ENCODE assay signal across 11 cellular contexts in genomic region chr17:61393550-61393903, GRCh38. TPM values are rescaled to one million over a fixed set of nuclear protein-coding genes. Genes with fewer than 3 reads are reported as not detected.
DNase-seq lines count a peak whose midpoint lies in the region; TF ChIP-seq lines count a peak whose summit lies in the region.
"Had no signal": no experiment of that assay in that cellular context is flagged by ENCODE, and none has a peak within 500 bp of the region (broad histone marks: within the 10 kb centered on the region; RNA-seq: fewer than 3 reads in every experiment).

No MANE protein-coding gene starts in this region.

- no peak overlapping the region for H2BK5ac ChIP-seq in trophoblast cell (ENCODE audit: low read depth, low read length, poor library complexity)

- H3K4me2 ChIP-seq in trophoblast cell (ENCODE audit: low read length), result no peak overlapping the region

- no CpG with 5 or more reads among the region's 3 CpGs for WGBS in trophoblast cell (ENCODE audit: extremely low coverage, insufficient coverage, insufficient read length)

- no peak overlapping the region for H3K23ac ChIP-seq in trophoblast cell (ENCODE audit: low read length)

- peak overlapping the region; percentile 7 for H3K14ac ChIP-seq in trophoblast cell (ENCODE audit: low read length)

- peaks cover 48% of the 10 kb centered on the region for H3K4me1 Mint-ChIP-seq in nephron progenitor cell

- H3K27me3 Mint-ChIP-seq in nephron progenitor cell (ENCODE audit: low read depth, poor library complexity), result peaks cover 78% of the 10 kb centered on the region

- no peak overlapping the region for H2AFZ ChIP-seq in trophoblast cell (ENCODE audit: insufficient read depth, low read length, poor library complexity)

- H3K4me3 ChIP-seq in trophoblast cell (ENCODE audit: low read depth, low read length), result no peak overlapping the region
- H3K4me3 ChIP-seq: pancreas had no signal

- TF ChIP-seq CTCF in nephron progenitor cell (IDR thresholded peaks at IDR 0.05), result no peak

- no peaks in the 10 kb centered on the region for H3K79me1 ChIP-seq in trophoblast cell (ENCODE audit: low read length)

- H3K79me2 ChIP-seq in trophoblast cell (ENCODE audit: control insufficient read depth, insufficient read depth, low read length, poor library complexity), result no peaks in the 10 kb centered on the region

- H2AK5ac ChIP-seq in trophoblast cell (ENCODE audit: low read length), result no peak overlapping the region

- DNase-seq in NCI-H2107 treated with DMSO at 0.1 percent for 48 hours (lab: John Stamatoyannopoulos, UW; ENCODE audit: unreplicated experiment), result peak; percentile 22
- DNase-seq in NCI-H2107 (lab: John Stamatoyannopoulos, UW), result no peak
- DNase-seq in LHCN-M2 (ENCODE audit: low read depth), result peak; percentile 24
- peak; percentile 60 to 75 for DNase-seq in T47D (ENCODE audit: low read depth in 1 of 2, low spot score in 1 of 2)
- peak in 1 of 2 donors; percentile 28 for DNase-seq in trophoblast cell
- no peak for DNase-seq in SKM-1 treated with dmso at 0.1 percent for 144 hours (lab: John Stamatoyannopoulos, UW; ENCODE audit: unreplicated experiment)
- DNase-seq in nephron progenitor cell, result no peak
- no peak for DNase-seq in NCI-H526 (lab: John Stamatoyannopoulos, UW)
- DNase-seq: central memory CD4-positive, alpha-beta T cell had no signal

- peaks cover 32% of the 10 kb centered on the region for H3K27me3 ChIP-seq in trophoblast cell (ENCODE audit: insufficient read depth, low read length)

- in situ Hi-C loops in T47D (cut with HindIII; ENCODE audit: low pct_unique_long_range_greater_than_20kb, low sequenced_read_pairs), result no loop called here

- H3K18ac ChIP-seq in trophoblast cell (ENCODE audit: low read length), result no peak overlapping the region

- peak overlapping the region; percentile 0 for H2BK120ac ChIP-seq in trophoblast cell (ENCODE audit: insufficient read depth, low read length, poor library complexity)

- no peak overlapping the region for H4K8ac ChIP-seq in trophoblast cell (ENCODE audit: low read depth, low read length)

- peaks cover 22 to 30% of the 10 kb centered on the region in 2 experiments for H3K4me1 ChIP-seq in trophoblast cell (ENCODE audit: control insufficient read depth in 1 of 2, insufficient read depth in 2 of 2, low read length in 2 of 2)

- no peak overlapping the region for H3K4me3 Mint-ChIP-seq in nephron progenitor cell

- no peak overlapping the region for H2BK12ac ChIP-seq in trophoblast cell (ENCODE audit: low read length)

- no peak overlapping the region for H4K12ac ChIP-seq in trophoblast cell (ENCODE audit: low read depth, low read length)

- no peak overlapping the region for H3K4ac ChIP-seq in trophoblast cell (ENCODE audit: low read depth, low read length)

- no peaks in the 10 kb centered on the region for H3K9me3 Mint-ChIP-seq in nephron progenitor cell

- H3K9ac ChIP-seq in trophoblast cell (ENCODE audit: low read length), result no peak overlapping the region

- H3K27ac Mint-ChIP-seq in nephron progenitor cell, result no peak overlapping the region

- H3K36me3 ChIP-seq in trophoblast cell (ENCODE audit: control insufficient read depth in 1 of 2, insufficient read depth in 2 of 2, low read length in 2 of 2), result no peaks in the 10 kb centered on the region
- H3K36me3 ChIP-seq: pancreas had no signal

- H3K36me3 Mint-ChIP-seq in nephron progenitor cell (ENCODE audit: low read depth), result no peaks in the 10 kb centered on the region

- H3K9me3 ChIP-seq in trophoblast cell (ENCODE audit: insufficient read depth, low read depth, low read length), result peaks cover 5% of the 10 kb centered on the region
- H3K9me3 ChIP-seq: pancreas had no signal

- H4K91ac ChIP-seq in trophoblast cell (ENCODE audit: low read depth, low read length), result peak overlapping the region; percentile 47

- no peak overlapping the region for H3K27ac ChIP-seq in trophoblast cell (ENCODE audit: low read depth, low read length)
- H3K27ac ChIP-seq: HL-60, pancreas had no signal

RNA-seq across cellular contexts. Expression of gene TBX2, which starts 6.1 kb away (rescaled TPM):
- total RNA-seq in LHCN-M2 (2014; rRNA removed), result 5.6 and 7.5 TPM in 2 replicates
- 3.3 TPM for polyA plus RNA-seq in LHCN-M2 (2012)
- polyA plus RNA-seq in trophoblast cell (2013), result 2.7 and 3.0 TPM in 2 replicates

RNA-seq across cellular contexts. Expression of gene TBX4, which starts 58.7 kb away (rescaled TPM):
- not detected in 2 replicates for total RNA-seq in LHCN-M2 (2014; rRNA removed)
- polyA plus RNA-seq in LHCN-M2 (2012), result 0.04 TPM
- 0.93 and 0.97 TPM in 2 replicates for polyA plus RNA-seq in trophoblast cell (2013)
- total RNA-seq: pancreas had no signal
- polyA plus RNA-seq: pancreas had no signal

Comparison
In these comparisons a context has a peak if more than half of its experiments do, and no peak if none do; other contexts are left out.
1. DNase-seq: peak in NCI-H2107 treated with DMSO at 0.1 percent for 48 hours (single experiment), LHCN-M2 (single experiment) and T47D (2 of 2); none in NCI-H2107 (single experiment), SKM-1 treated with dmso at 0.1 percent for 144 hours (single experiment), nephron progenitor cell (single experiment) and NCI-H526 (0 of 2).